ENCODE assay signal across 8 cellular contexts in the genomic region with DNA sequence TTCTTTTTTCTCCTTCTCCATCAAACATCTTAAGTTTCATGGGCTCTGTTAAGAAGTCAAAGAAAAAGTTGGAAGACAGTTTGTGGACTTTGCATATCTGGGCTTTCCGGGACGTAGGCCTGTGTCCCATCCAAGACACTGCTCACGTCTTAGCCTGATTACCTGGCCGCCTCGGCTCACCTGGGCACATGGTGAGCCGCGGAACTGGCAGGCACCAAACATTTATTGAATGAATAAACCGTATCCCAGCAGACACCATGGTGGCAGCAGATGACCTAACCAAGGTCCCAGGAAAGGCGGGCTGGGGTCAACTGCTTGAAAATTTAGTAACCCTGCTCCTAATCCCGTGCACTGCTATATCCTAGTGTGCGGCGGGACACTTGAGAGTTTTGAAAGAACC. TPM values are rescaled to one million over a fixed set of nuclear protein-coding genes. Genes with fewer than 3 reads are reported as not detected.
DNase-seq lines count a peak whose midpoint lies in the region; ATAC-seq, FAIRE-seq and TF ChIP-seq lines count a peak whose summit lies in the region.

No MANE protein-coding gene starts in this region.

- H3K4me3 Mint-ChIP-seq in CD4-positive, alpha-beta T cell = peak overlapping the region; percentile 89

- H2BK15ac ChIP-seq in neuronal stem cell (ENCODE audit: low read length) = peak overlapping the region; percentile 97

- H4K91ac ChIP-seq in neuronal stem cell (ENCODE audit: low read depth, low read length, poor library complexity) = peak overlapping the region; percentile 14

- H4K20me1 ChIP-seq in OCI-LY3 (ENCODE audit: insufficient read depth, low read length) (no peaks in the 10 kb centered on the region), endothelial cell of umbilical vein (replicated peaks; ENCODE audit: control insufficient read depth, extremely low read depth, insufficient read depth, low read length) (peaks cover under 1% of the 10 kb centered on the region)

- H3K18ac ChIP-seq in neuronal stem cell (ENCODE audit: low read length) = peak overlapping the region; percentile 98

- TSS peak; percentile 53 for BruUV-seq in endothelial cell of umbilical vein (replicated peaks; lab: Mats Ljungman, UMichigan)

- H2BK12ac ChIP-seq in neuronal stem cell (ENCODE audit: low read length) = no peak overlapping the region

- POLR2A ChIA-PET in CD4-positive, alpha-beta T cell (lab: Charles Lee) = interaction anchor here (4.4 kb wide), 1 partner anchor 145 kb away, joined by 54 read pairs; the partner anchor contains the start of gene ATP5F1E
- POLR2A ChIA-PET in endothelial cell of umbilical vein (lab: Charles Lee) = no interaction called here

- dilution Hi-C loops in endothelial cell of umbilical vein (cut with MboI; ENCODE audit: extremely low pct_ligation_motif_present, low sequenced_read_pairs) = no loop called here

- H4K8ac ChIP-seq in neuronal stem cell (ENCODE audit: low read depth, low read length) = no peak overlapping the region

- H2AFZ ChIP-seq in OCI-LY3 (ENCODE audit: low read depth, low read length) (no peak overlapping the region), endothelial cell of umbilical vein (ENCODE audit: low read depth, low read length) (no peak overlapping the region), neuronal stem cell (ENCODE audit: low read length) (peak overlapping the region; percentile 90)

- TF ChIP-seq POLR2A in endothelial cell of umbilical vein (IDR thresholded peaks at IDR 0.05; ENCODE audit: low read depth, low read length) = no peak

- H3K27me3 ChIP-seq in CD4-positive, alpha-beta T cell (ENCODE audit: control insufficient read depth, insufficient read depth, low read length) = no peaks in the 10 kb centered on the region
- 0 out of 2 replicates have a peak, but pooled peaks cover 6% of the 10 kb centered on the region for H3K27me3 ChIP-seq in OCI-LY3 (ENCODE audit: low read depth, low read length)
- H3K27me3 ChIP-seq in endothelial cell of umbilical vein (ENCODE audit: control insufficient read depth in 2 of 2, insufficient read depth in 2 of 2, low read length in 2 of 2) = peaks cover 4 to 9% of the 10 kb centered on the region in 2 experiments
- H3K27me3 ChIP-seq in neuronal stem cell (ENCODE audit: control insufficient read depth in 3 of 3, insufficient read depth in 3 of 3, low read depth in 1 of 3, low read length in 3 of 3) = no peaks in the 10 kb centered on the region

- DNase-seq in CD4-positive, alpha-beta T cell = no peak
- DNase-seq in endothelial cell of umbilical vein (ENCODE audit: low read depth, low spot score) = no peak
- no peak for DNase-seq in neuronal stem cell (ENCODE audit: low spot score)
- DNase-seq in SK-N-DZ (ENCODE audit: low spot score) = no peak
- no peak for DNase-seq in hippocampal formation (lab: John Stamatoyannopoulos, UW)
- no peak for DNase-seq in NCI-H510A treated with DMSO at 0.1 percent for 48 hours (lab: John Stamatoyannopoulos, UW)

- H3K36me3 ChIP-seq in OCI-LY3 (replicated peaks; ENCODE audit: low read depth, low read length) (no peaks in the 10 kb centered on the region), endothelial cell of umbilical vein (ENCODE audit: control insufficient read depth in 2 of 2, extremely low read depth in 1 of 2, insufficient read depth in 2 of 2, low read length in 2 of 2) (no peaks in the 10 kb centered on the region), neuronal stem cell (replicated peaks in 1 of 2; ENCODE audit: control insufficient read depth in 2 of 2, insufficient read depth in 2 of 2, low read length in 2 of 2) (no peaks in the 10 kb centered on the region)

- H3K4ac ChIP-seq in neuronal stem cell (ENCODE audit: low read length) = no peak overlapping the region

- peak overlapping the region; percentile 64 for H3K9ac ChIP-seq in OCI-LY3 (ENCODE audit: low read length)
- peak overlapping the region; percentile 69 for H3K9ac ChIP-seq in endothelial cell of umbilical vein (replicated peaks; ENCODE audit: extremely low read depth, insufficient read depth, low read length)
- peak overlapping the region; percentile 94 for H3K9ac ChIP-seq in neuronal stem cell (ENCODE audit: low read depth, low read length, poor library complexity)

- H3K79me1 ChIP-seq in neuronal stem cell (ENCODE audit: low read depth, low read length) = peaks cover 8% of the 10 kb centered on the region

- no CpG with 5 or more reads among the region's 12 CpGs for WGBS in neuronal stem cell (ENCODE audit: extremely low coverage in 2 of 2, insufficient read length in 2 of 2, insufficient replicate concordance in 1 of 2), 2 donors

- H3K4me2 ChIP-seq in OCI-LY3 (ENCODE audit: low read length) (peak overlapping the region; percentile 61), endothelial cell of umbilical vein (ENCODE audit: insufficient read depth, low read length) (peak overlapping the region; percentile 26), neuronal stem cell (ENCODE audit: insufficient read depth, low read length, poor library complexity, severe bottlenecking) (peak overlapping the region; percentile 61)

- H3K36me3 Mint-ChIP-seq in CD4-positive, alpha-beta T cell (ENCODE audit: low read depth) = peaks cover 24% of the 10 kb centered on the region

- H3K79me2 ChIP-seq in OCI-LY3 (ENCODE audit: low read length) (peaks cover 42% of the 10 kb centered on the region), endothelial cell of umbilical vein (ENCODE audit: control insufficient read depth, insufficient read depth, low read length) (peaks cover 15% of the 10 kb centered on the region)

- H3K9me3 ChIP-seq in CD4-positive, alpha-beta T cell (ENCODE audit: control insufficient read depth, low read length) = no peaks in the 10 kb centered on the region
- H3K9me3 ChIP-seq in OCI-LY3 (ENCODE audit: insufficient read depth, low read length) = no peaks in the 10 kb centered on the region
- H3K9me3 ChIP-seq in endothelial cell of umbilical vein (replicated peaks; ENCODE audit: control insufficient read depth, insufficient read depth, low read length) = no peaks in the 10 kb centered on the region
- peaks cover 0 to 6% of the 10 kb centered on the region in 2 donors for H3K9me3 ChIP-seq in neuronal stem cell (replicated peaks in 1 of 2; ENCODE audit: control insufficient read depth in 2 of 2, insufficient read depth in 1 of 2, low read depth in 1 of 2, low read length in 2 of 2)

- H3K9me3 Mint-ChIP-seq in CD4-positive, alpha-beta T cell = no peaks in the 10 kb centered on the region

- H2BK5ac ChIP-seq in neuronal stem cell (ENCODE audit: low read length) = peak overlapping the region; percentile 33

- peak overlapping the region; percentile 82 for H3K4me3 ChIP-seq in OCI-LY3 (ENCODE audit: low read length)
- peak overlapping the region in 2 of 3 experiments; percentile 56 to 91 for H3K4me3 ChIP-seq in endothelial cell of umbilical vein (replicated peaks in 1 of 3; ENCODE audit: insufficient read depth in 1 of 3, low read depth in 1 of 3, low read length in 3 of 3)
- H3K4me3 ChIP-seq in neuronal stem cell (ENCODE audit: low read length in 2 of 2) = peak overlapping the region; percentile 89 to 93

- H3K4me1 Mint-ChIP-seq in CD4-positive, alpha-beta T cell (ENCODE audit: low read depth) = peaks cover 46% of the 10 kb centered on the region

- H3K4me1 ChIP-seq in OCI-LY3 (ENCODE audit: low read length) (peaks cover 5% of the 10 kb centered on the region), endothelial cell of umbilical vein (ENCODE audit: control insufficient read depth, extremely low read depth, insufficient read depth, low read length) (peaks cover 6% of the 10 kb centered on the region), neuronal stem cell (ENCODE audit: control insufficient read depth in 2 of 2, insufficient read depth in 1 of 2, low read depth in 1 of 2, low read length in 2 of 2) (peaks cover 8% of the 10 kb centered on the region in 2 donors)

- no peak for FAIRE-seq in endothelial cell of umbilical vein (lab: Jason Lieb, UNC)

- no peaks in the 10 kb centered on the region for H3K9me1 ChIP-seq in endothelial cell of umbilical vein (replicated peaks; ENCODE audit: control insufficient read depth, extremely low read depth, insufficient read depth, low read length)

- no peaks in the 10 kb centered on the region for H3K27me3 Mint-ChIP-seq in CD4-positive, alpha-beta T cell

- no peak for ATAC-seq in CD4-positive, alpha-beta T cell (ENCODE audit: poor library complexity)
- ATAC-seq in GM21381 (IDR thresholded peaks at IDR 0.05; ENCODE audit: unreplicated experiment) = no peak

- intact Hi-C loops in CD4-positive, alpha-beta T cell (cut with DNase I, micrococcal nuclease) = loop anchor here (5.0 kb wide), 2 partner anchors 144 to 236 kb away; partner anchors contain the start of genes ATP5F1E (in 1 of the 2) and STX16 (in 1 of the 2)
- intact Hi-C loops in endothelial cell of umbilical vein (cut with micrococcal nuclease) = no loop called here

- H2BK120ac ChIP-seq in neuronal stem cell (ENCODE audit: low read depth, low read length) = no peak overlapping the region

- H2AK5ac ChIP-seq in neuronal stem cell (ENCODE audit: low read depth, low read length) = peak overlapping the region; percentile 87

- H3K27ac Mint-ChIP-seq in CD4-positive, alpha-beta T cell = peak overlapping the region; percentile 95

- peak overlapping the region; percentile 50 for H3K27ac ChIP-seq in CD4-positive, alpha-beta T cell (ENCODE audit: low read depth, low read length)
- no peak overlapping the region for H3K27ac ChIP-seq in OCI-LY3 (ENCODE audit: low read length)
- H3K27ac ChIP-seq in endothelial cell of umbilical vein (ENCODE audit: insufficient read depth, low read depth, low read length) = no peak overlapping the region
- H3K27ac ChIP-seq in neuronal stem cell (replicated peaks; ENCODE audit: low read length) = no peak overlapping the region

- no peak overlapping the region for H3K23ac ChIP-seq in neuronal stem cell (ENCODE audit: low read depth, low read length, poor library complexity)

- TF ChIP-seq CTCF in CD4-positive, alpha-beta T cell (IDR thresholded peaks at IDR 0.05) = no peak
- no peak for TF ChIP-seq CTCF in OCI-LY3 (IDR thresholded peaks at IDR 0.05; ENCODE audit: low read depth, low read length)
- TF ChIP-seq CTCF in endothelial cell of umbilical vein (IDR thresholded peaks at IDR 0.05; ENCODE audit: extremely low read depth in 1 of 2, insufficient read depth in 1 of 2, low read depth in 1 of 2, low read length in 2 of 2) = no peak

- no peak overlapping the region for H3K14ac ChIP-seq in neuronal stem cell (ENCODE audit: low read length)

- CTCF ChIA-PET in CD4-positive, alpha-beta T cell (lab: Charles Lee) = no interaction called here
- CTCF ChIA-PET in endothelial cell of umbilical vein (lab: Charles Lee) = no interaction called here

RNA-seq across cellular contexts. Expression of gene GNAS, which starts 35.6 kb away (rescaled TPM):
- total RNA-seq in CD4-positive, alpha-beta T cell = 1,000 to 10,000 TPM; 1,245 to 1,317 TPM
- 1,141 and 1,217 TPM in 2 replicates for total RNA-seq in endothelial cell of umbilical vein
- polyA plus RNA-seq in endothelial cell of umbilical vein = 1,637 and 1,882 TPM in 2 replicates
- 1,809 and 2,057 TPM in 2 replicates for polyA plus RNA-seq in endothelial cell of umbilical vein (2011; cell fraction: cytosol; rRNA removed)
- polyA plus RNA-seq in endothelial cell of umbilical vein (2011; cell fraction: nucleus; rRNA removed) = 916 and 1,134 TPM in 2 replicates
- polyA plus RNA-seq in endothelial cell of umbilical vein (2012) = 1,303 and 1,505 TPM in 2 replicates
- 1,608 and 1,668 TPM in 2 replicates for polyA minus RNA-seq in endothelial cell of umbilical vein
- 619 TPM for polyA minus RNA-seq in endothelial cell of umbilical vein (2011; cell fraction: cytosol; rRNA and poly(A)+ RNA removed)
- polyA minus RNA-seq in endothelial cell of umbilical vein (2011; cell fraction: nucleus; rRNA and poly(A)+ RNA removed) = 333 and 358 TPM in 2 replicates
- 1,720 TPM for polyA plus RNA-seq in neuronal stem cell (2013, experiment 1 of 2)
- polyA plus RNA-seq in neuronal stem cell (2013, experiment 2 of 2) = 1,692 TPM
- 1,569 and 1,648 TPM in 2 replicates for polyA plus RNA-seq in SK-N-DZ (2014; cell fraction: cytosol; rRNA removed)
- polyA plus RNA-seq in SK-N-DZ (2014; cell fraction: nucleus; rRNA removed) = 749 and 1,124 TPM in 2 replicates

RNA-seq across cellular contexts. Expression of gene GNAS-AS1, which starts 37.4 kb away (rescaled TPM):
- total RNA-seq in CD4-positive, alpha-beta T cell = not detected
- total RNA-seq in endothelial cell of umbilical vein = 0.58 and 0.74 TPM in 2 replicates
- 0.11 TPM in 1 of 2 replicates, not detected in the other for polyA plus RNA-seq in endothelial cell of umbilical vein
- not detected in 2 replicates for polyA plus RNA-seq in endothelial cell of umbilical vein (2011; cell fraction: cytosol; rRNA removed)
- 0.11 and 0.25 TPM in 2 replicates for polyA plus RNA-seq in endothelial cell of umbilical vein (2011; cell fraction: nucleus; rRNA removed)
- not detected in 2 replicates for polyA plus RNA-seq in endothelial cell of umbilical vein (2012)
- polyA minus RNA-seq in endothelial cell of umbilical vein = not detected in 2 replicates
- polyA minus RNA-seq in endothelial cell of umbilical vein (2011; cell fraction: cytosol; rRNA and poly(A)+ RNA removed) = not detected
- not detected in 2 replicates for polyA minus RNA-seq in endothelial cell of umbilical vein (2011; cell fraction: nucleus; rRNA and poly(A)+ RNA removed)
- polyA plus RNA-seq in neuronal stem cell (2013, experiment 1 of 2) = 1.7 TPM
- 1.9 TPM for polyA plus RNA-seq in neuronal stem cell (2013, experiment 2 of 2)
- 1.9 and 3.7 TPM in 2 replicates for polyA plus RNA-seq in SK-N-DZ (2014; cell fraction: cytosol; rRNA removed)
- 5.2 and 5.4 TPM in 2 replicates for polyA plus RNA-seq in SK-N-DZ (2014; cell fraction: nucleus; rRNA removed)
